Comparison of ENCODE assay signal across 15 cellular contexts in the genomic region with DNA sequence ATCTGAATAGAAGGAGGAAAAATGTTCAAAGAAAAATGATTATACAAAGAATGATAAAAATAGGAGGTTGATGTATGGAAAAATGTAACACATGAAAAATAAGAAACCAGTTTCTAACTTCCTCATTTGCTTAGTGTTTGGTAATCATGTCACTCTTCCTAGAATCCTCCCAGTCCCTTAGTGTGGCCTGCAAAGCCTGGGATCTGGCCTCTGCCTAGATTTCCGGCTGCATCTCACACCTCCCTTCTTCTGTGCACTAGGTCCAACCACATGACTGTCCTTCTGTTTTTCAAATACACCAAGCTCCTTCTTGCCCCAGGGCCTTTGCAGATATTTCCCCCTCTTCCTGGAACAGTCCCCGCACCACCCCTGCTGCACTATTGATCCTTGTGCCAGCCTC.
"Had no signal": no experiment of that assay in that cellular context is flagged by ENCODE, and none has a peak within 500 bp of the region (broad histone marks: within the 10 kb centered on the region; RNA-seq: fewer than 3 reads in every experiment).

No MANE protein-coding gene starts in this region.

- H3K9me3 ChIP-seq: pancreas, testis had no signal

- H3K4me3 ChIP-seq: breast epithelium, esophagus squamous epithelium, heart right ventricle, left ventricle myocardium inferior, pancreas, testis had no signal

- DNase-seq: activated CD4-positive, alpha-beta T cell treated with anti-CD3 and anti-CD28 coated beads for 4 hours; activated naive CD4-positive, alpha-beta T cell; aorta; esophagus squamous epithelium; foreskin keratinocyte; heart right ventricle; islet precursor cell; left ventricle myocardium inferior; nephron progenitor cell; pancreas; stimulated activated CD4-positive, alpha-beta T cell treated with anti-CD3 and anti-CD28 coated beads, Interleukin-4, amount 100 ng/mL, for 4 hours; stimulated activated naive CD8-positive, alpha-beta T cell treated with anti-CD3 and anti-CD28 coated beads, Interleukin-15, amount 100 ng/mL, for 72 hours; testis had no signal

- H3K36me3 ChIP-seq: breast epithelium, esophagus squamous epithelium, heart right ventricle, pancreas had no signal

- H3K27ac ChIP-seq: breast epithelium, foreskin keratinocyte, left ventricle myocardium inferior, pancreas, testis had no signal

- H3K27me3 Mint-ChIP-seq: stimulated activated naive CD8-positive, alpha-beta T cell treated with anti-CD3 and anti-CD28 coated beads, Interleukin-15, amount 100 ng/mL, for 72 hours had no signal

- ATAC-seq: foreskin keratinocyte; stimulated activated naive CD8-positive, alpha-beta T cell treated with anti-CD3 and anti-CD28 coated beads, Interleukin-15, amount 100 ng/mL, for 72 hours had no signal

- H3K4me1 Mint-ChIP-seq: nephron progenitor cell; stimulated activated naive CD8-positive, alpha-beta T cell treated with anti-CD3 and anti-CD28 coated beads, Interleukin-15, amount 100 ng/mL, for 72 hours had no signal

- H3K4me1 ChIP-seq: breast epithelium, left ventricle myocardium inferior, pancreas, testis had no signal

- H3K27ac Mint-ChIP-seq: activated T-helper 1 cell treated with anti-CD3 and anti-CD28 coated beads, Interleukin-12 subunit alpha, Interleukin-12 subunit beta, Interleukin-2, Interleukin-4 antibody, amounts not matched to agents 30 ng/mL and 10 ng/mL and 1 ng/mL, durations not matched to agents 14 hours and 24 hours and 36 hours; nephron progenitor cell; stimulated activated naive CD8-positive, alpha-beta T cell treated with anti-CD3 and anti-CD28 coated beads, Interleukin-15, amount 100 ng/mL, for 72 hours had no signal

- H3K27me3 ChIP-seq: breast epithelium, esophagus squamous epithelium, foreskin keratinocyte, heart right ventricle, pancreas, testis had no signal

- H3K4me3 Mint-ChIP-seq: activated T-helper 1 cell treated with anti-CD3 and anti-CD28 coated beads, Interleukin-12 subunit alpha, Interleukin-12 subunit beta, Interleukin-2, Interleukin-4 antibody, amounts not matched to agents 30 ng/mL and 10 ng/mL and 1 ng/mL, durations not matched to agents 14 hours and 24 hours and 36 hours; nephron progenitor cell; stimulated activated naive CD8-positive, alpha-beta T cell treated with anti-CD3 and anti-CD28 coated beads, Interleukin-15, amount 100 ng/mL, for 72 hours had no signal
